In the genomic region with DNA sequence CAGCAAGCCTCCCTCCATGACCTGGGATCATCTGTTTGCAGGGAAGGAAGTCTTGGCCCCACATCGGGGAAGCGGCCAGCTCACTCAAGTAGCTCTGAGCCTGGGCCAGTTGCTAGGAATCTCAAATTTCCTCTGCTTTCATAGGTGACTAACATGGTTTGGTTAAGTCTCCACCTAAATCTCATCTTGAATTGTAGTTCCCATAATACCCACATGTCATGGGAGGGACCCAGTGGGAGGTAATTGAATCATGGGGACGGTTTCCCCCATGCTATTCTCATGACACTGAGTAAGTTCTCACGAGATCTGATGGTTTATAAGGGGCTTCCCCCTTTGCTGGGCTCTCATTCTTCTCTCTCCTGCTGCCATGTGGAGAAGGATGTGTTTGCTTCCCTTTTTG, we compare ENCODE assay signal across 27 cellular contexts.
DNase-seq lines count a peak whose midpoint lies in the region; ATAC-seq, FAIRE-seq and TF ChIP-seq lines count a peak whose summit lies in the region.
"Had no signal": no experiment of that assay in that cellular context is flagged by ENCODE, and none has a peak within 500 bp of the region (broad histone marks: within the 10 kb centered on the region; RNA-seq: fewer than 3 reads in every experiment).

No MANE protein-coding gene starts in this region.

- no peak overlapping the region for H3K9ac ChIP-seq in IMR-90 (ENCODE audit: low read depth, low read length)

- H2AK9ac ChIP-seq in IMR-90 (replicated peaks; ENCODE audit: low read depth, low read length, poor library complexity) = no peak overlapping the region

- H3K56ac ChIP-seq in IMR-90 (ENCODE audit: extremely low read depth, insufficient read depth, low read length) = no peak overlapping the region

- H3K4me1 Mint-ChIP-seq in activated T-cell treated with anti-CD3 and anti-CD28 coated beads, Interleukin-2, amount 50 U/mL, for 24 hours (ENCODE audit: low read depth) = peaks cover 44% of the 10 kb centered on the region
- peaks cover 0 to 10% (median 9%) of the 10 kb centered on the region in 4 donors for H3K4me1 Mint-ChIP-seq in CD4-positive, CD25-positive, alpha-beta regulatory T cell
- H3K4me1 Mint-ChIP-seq: mesothelial cell of epicardium had no signal

- TF ChIP-seq POLR2A in IMR-90 (IDR thresholded peaks at IDR 0.05; ENCODE audit: low read depth, low read length) = no peak

- no peak overlapping the region for H3K27ac ChIP-seq in CD4-positive, CD25-positive, alpha-beta regulatory T cell (ENCODE audit: insufficient read depth, low read length, poor library complexity, severe bottlenecking)
- no peak overlapping the region for H3K27ac ChIP-seq in IMR-90 (ENCODE audit: insufficient read depth, low read length)
- H3K27ac ChIP-seq: heart right ventricle, SJSA1, spleen, suprapubic skin, upper lobe of left lung had no signal

- peak overlapping the region; percentile 55 for H2BK5ac ChIP-seq in IMR-90 (ENCODE audit: low read depth, low read length, poor library complexity, severe bottlenecking)

- no peak overlapping the region for H2AFZ ChIP-seq in IMR-90 (replicated peaks; ENCODE audit: low read length, poor library complexity)

- no peak for DNase-seq in activated T-cell treated with anti-CD3 and anti-CD28 coated beads, Interleukin-2, amount 50 U/mL, for 24 hours
- DNase-seq in activated T-cell treated with anti-CD3 and anti-CD28 coated beads for 4 hours (no peak), IMR-90 (peak; percentile 60), bronchial epithelial cell (ENCODE audit: low read depth) (peak; percentile 42), posterior cingulate gyrus (no peak), RKO (ENCODE audit: low spot score) (no peak)
- no peak for DNase-seq in CD4-positive, CD25-positive, alpha-beta regulatory T cell
- DNase-seq in activated CD8-positive, alpha-beta memory T cell treated with anti-CD3 and anti-CD28 coated beads for 24 hours = no peak
- DNase-seq: dermis blood vessel endothelial cell, endodermal cell, foreskin melanocyte, heart right ventricle, NCI-H1092 treated with DMSO at 0.1 percent for 48 hours, NCI-H1694 treated with DMSO at 0.1 percent for 48 hours, right cardiac atrium, spleen, upper lobe of left lung had no signal

- no peak for TF ChIP-seq RAD21 in IMR-90 (IDR thresholded peaks at IDR 0.05; ENCODE audit: low read length)

- H3K18ac ChIP-seq in IMR-90 (ENCODE audit: low read depth, low read length) = peak overlapping the region; percentile 36; the same call in 1 of the 2 replicates

- H3K36me3 Mint-ChIP-seq in activated T-cell treated with anti-CD3 and anti-CD28 coated beads, Interleukin-2, amount 50 U/mL, for 24 hours (ENCODE audit: low read depth) = peaks cover 2% of the 10 kb centered on the region
- peaks cover 3% of the 10 kb centered on the region for H3K36me3 Mint-ChIP-seq in CD4-positive, CD25-positive, alpha-beta regulatory T cell
- H3K36me3 Mint-ChIP-seq: mesothelial cell of epicardium; stimulated activated memory B cell treated with anti-CD40 and anti-IgM and Interleukin-4, amounts not matched to agents 10 μg/mL and 1 μg/mL and 100 μg/mL, for 72 hours; WTC11 had no signal

- peak overlapping the region; percentile 64 to 89; a peak in 3 of 4 replicates for H4K8ac ChIP-seq in IMR-90 (ENCODE audit: low read depth in 2 of 2, low read length in 2 of 2)

- no peaks in the 10 kb centered on the region for H3K9me3 ChIP-seq in CD4-positive, CD25-positive, alpha-beta regulatory T cell (ENCODE audit: control insufficient read depth in 2 of 2, low read length in 2 of 2)
- no peaks in the 10 kb centered on the region for H3K9me3 ChIP-seq in IMR-90 (ENCODE audit: control insufficient read depth, insufficient read depth, low read length)
- H3K9me3 ChIP-seq: SJSA1, spleen, suprapubic skin, upper lobe of left lung had no signal

- H3K27me3 Mint-ChIP-seq in activated T-cell treated with anti-CD3 and anti-CD28 coated beads, Interleukin-2, amount 50 U/mL, for 24 hours = no peaks in the 10 kb centered on the region
- H3K27me3 Mint-ChIP-seq in CD4-positive, CD25-positive, alpha-beta regulatory T cell = no peaks in the 10 kb centered on the region
- H3K27me3 Mint-ChIP-seq: stimulated activated memory B cell treated with anti-CD40 and anti-IgM and Interleukin-4, amounts not matched to agents 10 μg/mL and 1 μg/mL and 100 μg/mL, for 72 hours had no signal

- intact Hi-C loops in IMR-90 (cut with micrococcal nuclease) (no loop called here), posterior cingulate gyrus (cut with DNase I) (no loop called here)

- dilution Hi-C loops in IMR-90 (cut with HindIII; ENCODE audit: low sequenced_read_pairs, unreplicated experiment) = no loop called here

- H2BK15ac ChIP-seq in IMR-90 (ENCODE audit: low read depth, low read length) = peak overlapping the region; percentile 82; the same call in 1 of the 3 replicates

- in situ Hi-C loops in IMR-90 (cut with MboI; ENCODE audit: low sequenced_read_pairs) = no loop called here

- no peaks in the 10 kb centered on the region for H3K36me3 ChIP-seq in CD4-positive, CD25-positive, alpha-beta regulatory T cell (ENCODE audit: control insufficient read depth, insufficient read depth, low read length)
- no peaks in the 10 kb centered on the region for H3K36me3 ChIP-seq in IMR-90 (ENCODE audit: control insufficient read depth, insufficient read depth, low read length)
- no peaks in the 10 kb centered on the region for H3K36me3 ChIP-seq in bronchial epithelial cell (ENCODE audit: control insufficient read depth, insufficient read depth, low read length)
- H3K36me3 ChIP-seq: heart right ventricle, SJSA1, spleen, suprapubic skin, upper lobe of left lung had no signal

- no peak for FAIRE-seq in bronchial epithelial cell (lab: Jason Lieb, UNC)
- FAIRE-seq: GM18507, H1, K562 had no signal

- H2AK5ac ChIP-seq in IMR-90 (ENCODE audit: low read depth, low read length) = peak overlapping the region; percentile 80

- peaks cover 33% of the 10 kb centered on the region for H3K9me1 ChIP-seq in IMR-90 (ENCODE audit: insufficient read depth, low read length)

- no peak overlapping the region for H3K4me3 ChIP-seq in CD4-positive, CD25-positive, alpha-beta regulatory T cell (ENCODE audit: low read depth, low read length)
- H3K4me3 ChIP-seq in IMR-90 (ENCODE audit: insufficient read depth, low read depth, low read length) = no peak overlapping the region
- H3K4me3 ChIP-seq in bronchial epithelial cell (ENCODE audit: low read depth, low read length) = no peak overlapping the region
- H3K4me3 ChIP-seq: heart right ventricle, K562, SJSA1, spleen, suprapubic skin, upper lobe of left lung had no signal

- peak overlapping the region; percentile 99 for H2BK20ac ChIP-seq in IMR-90 (ENCODE audit: low read depth, low read length)

- H3K4ac ChIP-seq in IMR-90 (ENCODE audit: low read depth, low read length) = peak overlapping the region; percentile 77

- H3K27me3 ChIP-seq in CD4-positive, CD25-positive, alpha-beta regulatory T cell (ENCODE audit: control insufficient read depth, insufficient read depth, low read length) = no peaks in the 10 kb centered on the region
- no peaks in the 10 kb centered on the region for H3K27me3 ChIP-seq in IMR-90 (ENCODE audit: control insufficient read depth, insufficient read depth, low read length)
- H3K27me3 ChIP-seq in bronchial epithelial cell (ENCODE audit: control insufficient read depth, insufficient read depth, low read length) = no peaks in the 10 kb centered on the region
- H3K27me3 ChIP-seq: heart right ventricle, SJSA1, spleen, suprapubic skin, upper lobe of left lung had no signal

- CTCF ChIA-PET in IMR-90 (lab: Yijun Ruan, JAX) = no interaction called here

- peak overlapping the region; percentile 33; the same call in 1 of the 2 replicates for H4K5ac ChIP-seq in IMR-90 (ENCODE audit: low read depth, low read length)

- H3K4me2 ChIP-seq in IMR-90 (ENCODE audit: low read depth, low read length) = no peak overlapping the region

- H3K4me1 ChIP-seq in CD4-positive, CD25-positive, alpha-beta regulatory T cell (ENCODE audit: control insufficient read depth, insufficient read depth, low read length, poor library complexity, severe bottlenecking) = peaks cover 6% of the 10 kb centered on the region
- H3K4me1 ChIP-seq in IMR-90 (ENCODE audit: control insufficient read depth, insufficient read depth, low read length) = peaks cover 19% of the 10 kb centered on the region
- H3K4me1 ChIP-seq: suprapubic skin had no signal

- H3K14ac ChIP-seq in IMR-90 (replicated peaks; ENCODE audit: low read depth, low read length) = peak overlapping the region; percentile 47; the same call in 1 of the 2 replicates

- no peak overlapping the region for H3K4me3 Mint-ChIP-seq in activated T-cell treated with anti-CD3 and anti-CD28 coated beads, Interleukin-2, amount 50 U/mL, for 24 hours
- no peak overlapping the region for H3K4me3 Mint-ChIP-seq in CD4-positive, CD25-positive, alpha-beta regulatory T cell
- H3K4me3 Mint-ChIP-seq: activated T-helper 1 cell treated with anti-CD3 and anti-CD28 coated beads, Interleukin-12 subunit alpha, Interleukin-12 subunit beta, Interleukin-2, Interleukin-4 antibody, amounts not matched to agents 30 ng/mL and 10 ng/mL and 1 ng/mL, durations not matched to agents 14 hours and 24 hours and 36 hours; endodermal cell; mesothelial cell of epicardium; stimulated activated memory B cell treated with anti-CD40 and anti-IgM and Interleukin-4, amounts not matched to agents 10 μg/mL and 1 μg/mL and 100 μg/mL, for 72 hours; WTC11 had no signal

- H3K9me3 Mint-ChIP-seq in activated T-cell treated with anti-CD3 and anti-CD28 coated beads, Interleukin-2, amount 50 U/mL, for 24 hours = peaks cover 12% of the 10 kb centered on the region
- peaks cover 0 to 1% (median 0%) of the 10 kb centered on the region in 7 donors for H3K9me3 Mint-ChIP-seq in CD4-positive, CD25-positive, alpha-beta regulatory T cell
- H3K9me3 Mint-ChIP-seq: endodermal cell; mesothelial cell of epicardium; stimulated activated memory B cell treated with anti-CD40 and anti-IgM and Interleukin-4, amounts not matched to agents 10 μg/mL and 1 μg/mL and 100 μg/mL, for 72 hours; WTC11 had no signal

- POLR2A ChIA-PET in IMR-90 (lab: Charles Lee; ENCODE audit: unreplicated experiment) = no interaction called here

- H2BK120ac ChIP-seq in IMR-90 (ENCODE audit: low read depth, low read length) = peak overlapping the region; percentile 99

- H3K79me1 ChIP-seq in IMR-90 (ENCODE audit: low read depth in 1 of 2, low read length in 2 of 2) = peaks cover 5 to 31% of the 10 kb centered on the region in 2 experiments; a peak in 3 of 4 replicates

- peak overlapping the region; percentile 67; the same call in 1 of the 2 replicates for H3K23ac ChIP-seq in IMR-90 (ENCODE audit: low read depth, low read length)

- peak overlapping the region; percentile 66; the same call in 1 of the 2 replicates for H4K91ac ChIP-seq in IMR-90 (ENCODE audit: insufficient read depth, low read depth, low read length)

- no peak for TF ChIP-seq CTCF in IMR-90 (conservative IDR thresholded peaks at IDR 0.05; ENCODE audit: low read depth, low read length)
- no peak for TF ChIP-seq CTCF in bronchial epithelial cell (IDR thresholded peaks at IDR 0.05; ENCODE audit: insufficient read depth, low read length, severe bottlenecking)

- H4K20me1 ChIP-seq in IMR-90 (ENCODE audit: insufficient read depth, low read length) = no peaks in the 10 kb centered on the region

- BruUV-seq in IMR-90 (replicated peaks; lab: Mats Ljungman, UMichigan) = no TSS peak

- no peak for ATAC-seq in CD4-positive, CD25-positive, alpha-beta regulatory T cell (ENCODE audit: low read depth in 2 of 2)
- ATAC-seq in IMR-90 (ENCODE audit: low read depth) = no peak
- ATAC-seq: esophagus mucosa; heart right ventricle; K562; right cardiac atrium; stimulated activated memory B cell treated with anti-CD40 and anti-IgM and Interleukin-4, amounts not matched to agents 10 μg/mL and 1 μg/mL and 100 μg/mL, for 72 hours; WTC11 had no signal

- WGBS in IMR-90 (ENCODE audit: extremely low coverage in 2 of 2, insufficient read length in 1 of 2), 2 experiments = no CpG with 5 or more reads among the region's 4 CpGs

- peak overlapping the region; percentile 86 for H3K27ac Mint-ChIP-seq in activated T-cell treated with anti-CD3 and anti-CD28 coated beads, Interleukin-2, amount 50 U/mL, for 24 hours
- peak overlapping the region in 2 of 3 donors; percentile 20 to 53 for H3K27ac Mint-ChIP-seq in CD4-positive, CD25-positive, alpha-beta regulatory T cell
- H3K27ac Mint-ChIP-seq: activated T-helper 1 cell treated with anti-CD3 and anti-CD28 coated beads, Interleukin-12 subunit alpha, Interleukin-12 subunit beta, Interleukin-2, Interleukin-4 antibody, amounts not matched to agents 30 ng/mL and 10 ng/mL and 1 ng/mL, durations not matched to agents 14 hours and 24 hours and 36 hours; endodermal cell; mesothelial cell of epicardium; stimulated activated memory B cell treated with anti-CD40 and anti-IgM and Interleukin-4, amounts not matched to agents 10 μg/mL and 1 μg/mL and 100 μg/mL, for 72 hours; WTC11 had no signal

Comparison
In these comparisons a context has a peak if more than half of its experiments do, and no peak if none do; other contexts are left out.
1. DNase-seq: peak in IMR-90 (single experiment) and bronchial epithelial cell (single experiment); none in activated T-cell treated with anti-CD3 and anti-CD28 coated beads, Interleukin-2, amount 50 U/mL, for 24 hours (single experiment), activated T-cell treated with anti-CD3 and anti-CD28 coated beads for 4 hours (single experiment), CD4-positive, CD25-positive, alpha-beta regulatory T cell (0 of 3), posterior cingulate gyrus (0 of 10), activated CD8-positive, alpha-beta memory T cell treated with anti-CD3 and anti-CD28 coated beads for 24 hours (single experiment) and RKO (single experiment).